32 cellular contexts compared by ENCODE assay signal in genomic region chr3:119418641-119419040, GRCh38. TPM values are rescaled to one million over a fixed set of nuclear protein-coding genes. Genes with fewer than 3 reads are reported as not detected.
DNase-seq lines count a peak whose midpoint lies in the region; ATAC-seq, FAIRE-seq and TF ChIP-seq lines count a peak whose summit lies in the region.
"Had no signal": no experiment of that assay in that cellular context is flagged by ENCODE, and none has a peak within 500 bp of the region (broad histone marks: within the 10 kb centered on the region; RNA-seq: fewer than 3 reads in every experiment).

No MANE protein-coding gene starts in this region.

- no peaks in the 10 kb centered on the region for H3K27me3 Mint-ChIP-seq in activated naive CD4-positive, alpha-beta T cell treated with anti-CD3 and anti-CD28 coated beads, Interleukin-2, amount 10 ng/mL, durations not matched to agents 7 days and 5 days
- H3K27me3 Mint-ChIP-seq: activated T-cell treated with anti-CD3 and anti-CD28 coated beads, Interleukin-2, amount 50 U/mL, for 24 hours; CD4-positive, alpha-beta memory T cell; natural killer cell treated with Interleukin-12 subunit alpha and Interleukin-12 subunit beta and Interleukin-15 and Interleukin-18, amount 100 ng/mL, for 72 hours; stimulated activated naive CD8-positive, alpha-beta T cell treated with anti-CD3 and anti-CD28 coated beads, Interleukin-15, Interleukin-2, amounts not matched to agents 100 ng/mL and 50 ng/mL, for 24 hours had no signal

- H3K27ac Mint-ChIP-seq in activated naive CD4-positive, alpha-beta T cell treated with anti-CD3 and anti-CD28 coated beads, Interleukin-2, amount 10 ng/mL, durations not matched to agents 7 days and 5 days: no peak overlapping the region
- H3K27ac Mint-ChIP-seq: activated T-cell treated with anti-CD3 and anti-CD28 coated beads, Interleukin-2, amount 50 U/mL, for 24 hours; HFFc6; natural killer cell treated with Interleukin-12 subunit alpha and Interleukin-12 subunit beta and Interleukin-15 and Interleukin-18, amount 100 ng/mL, for 72 hours; stimulated activated naive CD8-positive, alpha-beta T cell treated with anti-CD3 and anti-CD28 coated beads, Interleukin-15, Interleukin-2, amounts not matched to agents 100 ng/mL and 50 ng/mL, for 24 hours had no signal

- H4K20me1 ChIP-seq in K562 (replicated peaks; ENCODE audit: control insufficient read depth, insufficient read depth, low read length): no peaks in the 10 kb centered on the region

- TF ChIP-seq POLR2A in K562 (conservative IDR thresholded peaks at IDR 0.05): no peak

- H3K9me3 ChIP-seq in HUES6 (ENCODE audit: control insufficient read depth, insufficient read depth, low read depth, low read length) (no peaks in the 10 kb centered on the region), K562 (replicated peaks; ENCODE audit: control insufficient read depth, insufficient read depth, low read depth, low read length) (no peaks in the 10 kb centered on the region), right atrium auricular region (no peaks in the 10 kb centered on the region)
- H3K9me3 ChIP-seq: left lung, pancreas, right lobe of liver, thyroid gland had no signal

- H3K27me3 ChIP-seq in HUES6 (ENCODE audit: control insufficient read depth, insufficient read depth, low read length) (no peaks in the 10 kb centered on the region), K562 (ENCODE audit: control insufficient read depth in 2 of 2, insufficient read depth in 2 of 2, low read length in 2 of 2) (no peaks in the 10 kb centered on the region), right atrium auricular region (no peaks in the 10 kb centered on the region)
- H3K27me3 ChIP-seq: dorsolateral prefrontal cortex, left lung, pancreas, right lobe of liver, thyroid gland had no signal

- ATAC-seq in K562 (peak; percentile 73), HG03159 (IDR thresholded peaks at IDR 0.05; ENCODE audit: unreplicated experiment) (no peak)
- ATAC-seq: left lung; natural killer cell treated with Interleukin-12 subunit alpha and Interleukin-12 subunit beta and Interleukin-15 and Interleukin-18, amount 100 ng/mL, for 72 hours; pancreas; right lobe of liver had no signal

- H3K9me3 Mint-ChIP-seq in activated naive CD4-positive, alpha-beta T cell treated with anti-CD3 and anti-CD28 coated beads, Interleukin-2, amount 10 ng/mL, durations not matched to agents 7 days and 5 days: no peaks in the 10 kb centered on the region
- H3K9me3 Mint-ChIP-seq: activated T-cell treated with anti-CD3 and anti-CD28 coated beads, Interleukin-2, amount 50 U/mL, for 24 hours; HFFc6; immature natural killer cell; natural killer cell treated with Interleukin-12 subunit alpha and Interleukin-12 subunit beta and Interleukin-15 and Interleukin-18, amount 100 ng/mL, for 72 hours; stimulated activated naive CD8-positive, alpha-beta T cell treated with anti-CD3 and anti-CD28 coated beads, Interleukin-15, Interleukin-2, amounts not matched to agents 100 ng/mL and 50 ng/mL, for 24 hours had no signal

- H3K9ac ChIP-seq in HUES6 (ENCODE audit: low read length) (peak overlapping the region; percentile 22), K562 (ENCODE audit: insufficient read depth in 1 of 2, low read depth in 2 of 2, low read length in 2 of 2) (no peak overlapping the region; a peak in 1 of 4 replicates)

- H3K4me3 Mint-ChIP-seq in activated naive CD4-positive, alpha-beta T cell treated with anti-CD3 and anti-CD28 coated beads, Interleukin-2, amount 10 ng/mL, durations not matched to agents 7 days and 5 days: no peak overlapping the region
- H3K4me3 Mint-ChIP-seq: activated T-cell treated with anti-CD3 and anti-CD28 coated beads, Interleukin-2, amount 50 U/mL, for 24 hours; CD4-positive, alpha-beta memory T cell; HFFc6; immature natural killer cell; natural killer cell treated with Interleukin-12 subunit alpha and Interleukin-12 subunit beta and Interleukin-15 and Interleukin-18, amount 100 ng/mL, for 72 hours; stimulated activated naive CD8-positive, alpha-beta T cell treated with anti-CD3 and anti-CD28 coated beads, Interleukin-15, Interleukin-2, amounts not matched to agents 100 ng/mL and 50 ng/mL, for 24 hours had no signal

- H2AFZ ChIP-seq in K562 (ENCODE audit: low read depth, low read length): no peak overlapping the region

- H3K4me3 ChIP-seq in HUES6 (ENCODE audit: low read depth, low read length): no peak overlapping the region
- H3K4me3 ChIP-seq in K562: no peak overlapping the region
- no peak overlapping the region for H3K4me3 ChIP-seq in right atrium auricular region
- H3K4me3 ChIP-seq: dorsolateral prefrontal cortex, left lung, pancreas, right lobe of liver, thyroid gland had no signal

- H3K36me3 ChIP-seq in HUES6 (ENCODE audit: control insufficient read depth, insufficient read depth, low read length) (no peaks in the 10 kb centered on the region), K562 (ENCODE audit: control insufficient read depth, insufficient read depth, low read length) (no peaks in the 10 kb centered on the region), right atrium auricular region (peaks cover 33% of the 10 kb centered on the region)
- H3K36me3 ChIP-seq: pancreas, right lobe of liver had no signal

- intact Hi-C loops in K562 (cut with micrococcal nuclease): no loop called here

- DNase-seq in K562 (ENCODE audit: extremely low read depth in 1 of 4, low spot score in 3 of 4): peak; percentile 16 to 70 (median 31)
- no peak for DNase-seq in right atrium auricular region (ENCODE audit: low spot score)
- no peak for DNase-seq in activated naive CD4-positive, alpha-beta T cell treated with anti-CD3 and anti-CD28 coated beads, Interleukin-2, amount 10 ng/mL, durations not matched to agents 7 days and 5 days
- no peak for DNase-seq in AG08396 (ENCODE audit: low spot score)
- no peak for DNase-seq in SIG-M5 treated with dmso at 0.1 percent for 504 hours (lab: John Stamatoyannopoulos, UW; ENCODE audit: unreplicated experiment)
- DNase-seq: activated CD4-positive, alpha-beta T cell treated with anti-CD3 and anti-CD28 coated beads for 48 hours; activated naive CD4-positive, alpha-beta T cell treated with Interleukin-2 at 50 U/mL for 16 hours; activated T-cell treated with anti-CD3 and anti-CD28 coated beads, Interleukin-2, amount 50 U/mL, for 24 hours; AML-193; amygdala; CD4-positive, alpha-beta memory T cell; central memory CD4-positive, alpha-beta T cell; dorsolateral prefrontal cortex; HFFc6; immature natural killer cell; Karpas-422; left lung; NCI-H1694 treated with DMSO at 0.1 percent for 48 hours; NCI-H2171; NCI-H774; pancreas; right lobe of liver; RPMI8226; stimulated activated CD4-positive, alpha-beta T cell treated with anti-CD3 and anti-CD28 coated beads, Interleukin-15, amount 100 ng/mL, for 24 hours; thyroid gland had no signal

- in situ Hi-C loops in K562 (cut with MboI): no loop called here

- FAIRE-seq in K562 (lab: Jason Lieb, UNC): no peak
- FAIRE-seq: endothelial cell of umbilical vein, G401.6, pancreas had no signal

- POLR2A ChIA-PET in K562 (lab: Yijun Ruan, JAX): interaction anchor here (0.7 to 2.3 kb wide), 2 partner anchors 19 to 22 kb away, joined by 3 to 5 read pairs; no protein-coding TSS in a partner anchor

- peak overlapping the region; percentile 18; the same call in 1 of the 2 replicates for H3K4me2 ChIP-seq in K562 (ENCODE audit: insufficient read depth, low read length)

- H3K4me1 ChIP-seq in HUES6 (ENCODE audit: control insufficient read depth, insufficient read depth, low read length) (peaks cover 7% of the 10 kb centered on the region; the same call in 1 of the 2 replicates), K562 (replicated peaks in 1 of 2; ENCODE audit: control insufficient read depth in 2 of 2, insufficient read depth in 2 of 2, low read length in 2 of 2) (peaks cover 8 to 29% of the 10 kb centered on the region in 2 experiments; a peak in 3 of 5 replicates), right atrium auricular region (peaks cover 0 to 34% of the 10 kb centered on the region in 2 donors)
- H3K4me1 ChIP-seq: left lung, pancreas, right lobe of liver, thyroid gland had no signal

- CTCF ChIA-PET in K562 (lab: Yijun Ruan, JAX; ENCODE audit: low intra/inter-chr PET ratio): no interaction called here
- CTCF ChIA-PET in activated naive CD4-positive, alpha-beta T cell treated with anti-CD3 and anti-CD28 coated beads, Interleukin-2, amount 10 ng/mL, durations not matched to agents 7 days and 5 days (lab: Charles Lee): interaction anchor here (0.7 kb wide), 1 partner anchor 123 kb away, joined by 3 read pairs; no protein-coding TSS in a partner anchor

- TF ChIP-seq EP300 in K562 (IDR thresholded peaks at IDR 0.05; ENCODE audit: low read length): no peak

- H3K27ac ChIP-seq in HUES6 (ENCODE audit: low read depth, low read length) (peak overlapping the region; percentile 9; the same call in 1 of the 2 replicates), K562 (ENCODE audit: extremely low read depth, low read depth, low read length) (no peak overlapping the region; the same call in 1 of the 3 replicates), right atrium auricular region (peak overlapping the region; percentile 62 to 86)
- H3K27ac ChIP-seq: dorsolateral prefrontal cortex, left lung, pancreas, right lobe of liver, thyroid gland, VCaP had no signal

- no peak for TF ChIP-seq CTCF in K562 (IDR thresholded peaks at IDR 0.05 in 2 of 3, conservative IDR thresholded peaks at IDR 0.05 in 1 of 3; ENCODE audit: insufficient read depth in 2 of 3, low read depth in 1 of 3, low read length in 3 of 3)
- TF ChIP-seq CTCF in right atrium auricular region (IDR thresholded peaks at IDR 0.05): no peak

- TF ChIP-seq RAD21 in K562 (CRISPR knock-in tag; conservative IDR thresholded peaks at IDR 0.05 in 1 of 2, IDR thresholded peaks at IDR 0.05 in 1 of 2): no peak

- no peaks in the 10 kb centered on the region for H3K36me3 Mint-ChIP-seq in activated naive CD4-positive, alpha-beta T cell treated with anti-CD3 and anti-CD28 coated beads, Interleukin-2, amount 10 ng/mL, durations not matched to agents 7 days and 5 days
- H3K36me3 Mint-ChIP-seq: natural killer cell treated with Interleukin-12 subunit alpha and Interleukin-12 subunit beta and Interleukin-15 and Interleukin-18, amount 100 ng/mL, for 72 hours had no signal

- H3K79me2 ChIP-seq in K562 (ENCODE audit: control insufficient read depth, insufficient read depth, low read length): no peaks in the 10 kb centered on the region

- H3K9me1 ChIP-seq in K562 (ENCODE audit: control insufficient read depth, insufficient read depth, low read length): no peaks in the 10 kb centered on the region

- peaks cover 7% of the 10 kb centered on the region for H3K4me1 Mint-ChIP-seq in activated naive CD4-positive, alpha-beta T cell treated with anti-CD3 and anti-CD28 coated beads, Interleukin-2, amount 10 ng/mL, durations not matched to agents 7 days and 5 days
- H3K4me1 Mint-ChIP-seq: immature natural killer cell had no signal

- no TSS peak for BruUV-seq in K562 (replicated peaks; lab: Mats Ljungman, UMichigan)

RNA-seq across cellular contexts. Expression of gene TMEM39A, which starts 44.8 kb away (rescaled TPM):
- total RNA-seq in K562 (2011; cell fraction: chromatin; rRNA removed; ENCODE audit: low replicate concordance): 100 and 139 TPM in 2 replicates
- total RNA-seq in K562 (2011; cell fraction: nucleolus; rRNA removed): 53.2 and 55.5 TPM in 2 replicates
- total RNA-seq in K562 (2011; cell fraction: nucleoplasm; rRNA removed): 85.4 and 97.5 TPM in 2 replicates
- total RNA-seq in K562 (2014; rRNA removed): 13.4 and 19.6 TPM in 2 replicates
- 16.6 and 18.3 TPM in 2 replicates for total RNA-seq in K562 (2014; rRNA removed; fragmentation: Illumina TruSeq; extraction: Trizol)
- 13.6 and 15.4 TPM in 2 replicates for total RNA-seq in K562 (2015; rRNA removed; fragmentation: Illumina TruSeq; extraction: Trizol)
- total RNA-seq in K562 (2021): 25.7 and 27.1 TPM in 2 replicates
- polyA plus RNA-seq in K562 (2011; rRNA removed): 41.5 and 64.0 TPM in 2 replicates
- polyA plus RNA-seq in K562 (2011; cell fraction: cytosol; rRNA removed): 17.7 and 37.5 TPM in 2 replicates
- polyA plus RNA-seq in K562 (2011; cell fraction: nucleus; rRNA removed): 89.7 and 134 TPM in 2 replicates
- polyA plus RNA-seq in K562 (2012): 14.0 and 21.7 TPM in 2 replicates
- 12.0 and 13.6 TPM in 2 replicates for polyA plus RNA-seq in K562 (2014; fragmentation: Illumina TruSeq; extraction: Trizol)
- polyA plus RNA-seq in K562 (2014; fragmentation: Nextera tagmentation; extraction: Ambion mirVana): 10 to 100 TPM; 15.0 to 15.3 TPM
- polyA plus RNA-seq in K562 (2014; rRNA removed): 17.1 and 24.9 TPM in 2 replicates
- 67.7 and 85.7 TPM in 2 replicates for polyA minus RNA-seq in K562 (2011; rRNA and poly(A)+ RNA removed)
- polyA minus RNA-seq in K562 (2011; cell fraction: cytosol; rRNA and poly(A)+ RNA removed): 12.7 and 13.8 TPM in 2 replicates
- polyA minus RNA-seq in K562 (2011; cell fraction: nucleus; rRNA and poly(A)+ RNA removed): 35.4 and 74.1 TPM in 2 replicates
- 10 to 100 TPM; 21.2 to 21.5 TPM for total RNA-seq in right atrium auricular region

RNA-seq across cellular contexts. Expression of gene POGLUT1, which starts 50.1 kb away (rescaled TPM):
- total RNA-seq in K562 (2011; cell fraction: chromatin; rRNA removed; ENCODE audit: low replicate concordance): 28.4 and 47.6 TPM in 2 replicates
- total RNA-seq in K562 (2011; cell fraction: nucleolus; rRNA removed): 20.9 and 21.5 TPM in 2 replicates
- total RNA-seq in K562 (2011; cell fraction: nucleoplasm; rRNA removed): 27.1 and 38.6 TPM in 2 replicates
- total RNA-seq in K562 (2014; rRNA removed) (5.2 and 10.6 TPM in 2 replicates), K562 (2014; rRNA removed; fragmentation: Illumina TruSeq; extraction: Trizol) (12.2 and 13.9 TPM in 2 replicates), K562 (2015; rRNA removed; fragmentation: Illumina TruSeq; extraction: Trizol) (11.0 and 11.5 TPM in 2 replicates), K562 (2021) (11.6 and 11.7 TPM in 2 replicates), right atrium auricular region (1 to 10 TPM; 6.8 to 8.4 TPM)
- polyA plus RNA-seq in K562 (2011; rRNA removed) (11.7 and 14.4 TPM in 2 replicates), K562 (2014; fragmentation: Illumina TruSeq; extraction: Trizol) (8.7 and 10.7 TPM in 2 replicates), K562 (2014; fragmentation: Nextera tagmentation; extraction: Ambion mirVana) (10 to 100 TPM; 14.2 to 17.5 TPM), K562 (2014; rRNA removed) (8.7 and 12.1 TPM in 2 replicates)
- polyA plus RNA-seq in K562 (2011; cell fraction: cytosol; rRNA removed): 2.3 and 5.5 TPM in 2 replicates
- polyA plus RNA-seq in K562 (2011; cell fraction: nucleus; rRNA removed): 18.0 and 18.4 TPM in 2 replicates
- polyA plus RNA-seq in K562 (2012): 8.7 and 10.1 TPM in 2 replicates
- 25.3 and 27.1 TPM in 2 replicates for polyA minus RNA-seq in K562 (2011; rRNA and poly(A)+ RNA removed)
- polyA minus RNA-seq in K562 (2011; cell fraction: cytosol; rRNA and poly(A)+ RNA removed): 8.9 and 9.4 TPM in 2 replicates
- 15.9 and 17.3 TPM in 2 replicates for polyA minus RNA-seq in K562 (2011; cell fraction: nucleus; rRNA and poly(A)+ RNA removed)

Comparison
In these comparisons a context has a peak if more than half of its experiments do, and no peak if none do; other contexts are left out.
1. DNase-seq: peak in K562 (4 of 4); none in right atrium auricular region (single experiment), activated naive CD4-positive, alpha-beta T cell treated with anti-CD3 and anti-CD28 coated beads, Interleukin-2, amount 10 ng/mL, durations not matched to agents 7 days and 5 days (single experiment), AG08396 (single experiment) and SIG-M5 treated with dmso at 0.1 percent for 504 hours (single experiment).